In the genomic region with DNA sequence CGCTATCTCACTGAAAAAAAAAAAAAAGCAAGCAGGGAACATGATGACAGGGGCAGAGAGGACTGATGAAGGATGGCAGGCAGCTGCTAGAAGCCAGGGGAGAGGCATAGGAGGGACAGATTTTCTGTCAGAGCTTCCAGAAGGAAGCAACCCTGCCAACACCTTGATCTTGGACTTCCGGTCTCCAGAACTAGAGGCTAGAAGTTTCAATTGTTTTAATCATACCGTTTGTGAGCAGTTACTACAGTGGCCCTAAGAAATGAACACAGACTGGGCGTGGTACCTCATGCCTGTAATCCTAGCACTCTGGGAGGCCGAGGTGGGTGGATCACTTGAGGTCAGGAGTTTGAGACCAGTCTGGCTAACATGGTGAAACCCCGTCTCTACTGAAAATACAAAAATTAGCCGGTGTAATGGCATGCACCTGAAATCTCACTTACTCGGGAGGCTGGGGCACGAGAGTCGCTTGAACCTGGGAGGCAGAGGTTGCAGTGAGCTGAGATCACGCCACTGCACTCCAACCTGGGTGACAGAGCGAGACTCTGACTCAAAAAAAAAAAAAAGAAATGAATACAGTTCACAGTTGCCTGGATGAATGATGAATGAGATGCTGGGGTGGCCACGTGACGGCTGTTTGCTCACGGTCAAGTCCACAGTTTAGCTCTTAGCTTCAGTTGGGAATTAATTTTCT, we compare ENCODE assay signal across 12 cellular contexts. TPM values are rescaled to one million over a fixed set of nuclear protein-coding genes. Genes with fewer than 3 reads are reported as not detected.
DNase-seq lines count a peak whose midpoint lies in the region; ATAC-seq, FAIRE-seq and TF ChIP-seq lines count a peak whose summit lies in the region.
"Not testable (repeated sequence)": the region's sequence is repeated elsewhere in the genome, so short reads cannot be mapped to it uniquely, and the experiment has no call there.
"Had no signal": no experiment of that assay in that cellular context is flagged by ENCODE, and none has a peak within 500 bp of the region (broad histone marks: within the 10 kb centered on the region; RNA-seq: fewer than 3 reads in every experiment).

No MANE protein-coding gene starts in this region.

- POLR2A ChIA-PET in activated CD4-positive, alpha-beta memory T cell treated with anti-CD3 and anti-CD28 coated beads for 36 hours (lab: Charles Lee), result interaction anchor here (1.0 to 4.8 kb wide), 6 partner anchors 10 to 136 kb away, joined by 3 to 49 read pairs (median 5); partner anchors contain the start of gene TNFRSF8

- H3K9ac ChIP-seq in astrocyte (ENCODE audit: low read length), result not testable (repeated sequence)

- intact Hi-C loops in activated CD4-positive, alpha-beta memory T cell treated with anti-CD3 and anti-CD28 coated beads for 36 hours (cut with micrococcal nuclease), result loop anchor here (1.0 to 10.0 kb wide), 2 partner anchors 8 to 140 kb away; no protein-coding TSS in a partner anchor
- intact Hi-C loops in Right ventricle myocardium superior (cut with DNase I), result not testable (repeated sequence)

- peak; percentile 61 for ATAC-seq in Right ventricle myocardium superior (ENCODE audit: poor library complexity)

- H3K36me3 Mint-ChIP-seq in activated CD4-positive, alpha-beta memory T cell treated with anti-CD3 and anti-CD28 coated beads for 36 hours; astrocyte (ENCODE audit: low read depth, unreplicated experiment); nephron progenitor cell (ENCODE audit: low read depth): not testable (repeated sequence)

- peak overlapping the region; percentile 61 for H3K27ac Mint-ChIP-seq in activated CD4-positive, alpha-beta memory T cell treated with anti-CD3 and anti-CD28 coated beads for 36 hours
- not testable (repeated sequence) for H3K27ac Mint-ChIP-seq in astrocyte (ENCODE audit: unreplicated experiment)
- peak overlapping the region; percentile 57 for H3K27ac Mint-ChIP-seq in nephron progenitor cell

- not testable (repeated sequence) for TF ChIP-seq CTCF in DOHH2 (IDR thresholded peaks at IDR 0.05; ENCODE audit: low read depth, low read length, poor library complexity, severe bottlenecking); astrocyte (IDR thresholded peaks at IDR 0.05; ENCODE audit: insufficient read depth, low read depth, low read length); nephron progenitor cell (IDR thresholded peaks at IDR 0.05)

- DNase-seq in HT1080 (ENCODE audit: low read depth), result peak; percentile 36
- peak; percentile 20 for DNase-seq in RPMI7951 (ENCODE audit: low read depth)
- peak; percentile 70 for DNase-seq in activated CD4-positive, alpha-beta memory T cell treated with anti-CD3 and anti-CD28 coated beads for 36 hours
- peak; percentile 38 for DNase-seq in astrocyte (ENCODE audit: low read depth)
- DNase-seq in Right ventricle myocardium superior, nephron progenitor cell: not testable (repeated sequence)
- peak; percentile 43 for DNase-seq in stimulated activated CD8-positive, alpha-beta memory T cell treated with anti-CD3 and anti-CD28 coated beads, Interleukin-4, amount 100 ng/mL, for 48 hours

- FAIRE-seq in astrocyte (lab: Jason Lieb, UNC), result not testable (repeated sequence)

- H3K9me2 ChIP-seq in DOHH2 (replicated peaks; ENCODE audit: control insufficient read depth, low read length), result not testable (repeated sequence)

- H3K36me3 ChIP-seq in DOHH2 (ENCODE audit: control insufficient read depth, low read length); astrocyte (ENCODE audit: insufficient read depth, low read length): not testable (repeated sequence)

- H3K4me3 Mint-ChIP-seq in activated CD4-positive, alpha-beta memory T cell treated with anti-CD3 and anti-CD28 coated beads for 36 hours; astrocyte (ENCODE audit: unreplicated experiment); nephron progenitor cell: not testable (repeated sequence)

- H3K27me3 ChIP-seq in DOHH2 (ENCODE audit: control insufficient read depth, low read length) (peaks cover 33% of the 10 kb centered on the region), astrocyte (ENCODE audit: insufficient read depth, low read length) (peaks cover 12% of the 10 kb centered on the region)

- not testable (repeated sequence) for H3K9me3 Mint-ChIP-seq in activated CD4-positive, alpha-beta memory T cell treated with anti-CD3 and anti-CD28 coated beads for 36 hours; astrocyte (ENCODE audit: unreplicated experiment); nephron progenitor cell

- H3K79me2 ChIP-seq in DOHH2 (ENCODE audit: control insufficient read depth, low read length); astrocyte (ENCODE audit: insufficient read depth, low read length): not testable (repeated sequence)

- not testable (repeated sequence) for H2AFZ ChIP-seq in astrocyte (ENCODE audit: low read depth, low read length)

- H3K9me3 ChIP-seq in DOHH2 (ENCODE audit: control insufficient read depth, insufficient read depth, low read length); astrocyte (ENCODE audit: insufficient read depth, low read depth, low read length): not testable (repeated sequence)

- H3K27ac ChIP-seq in DOHH2 (ENCODE audit: low read depth, low read length); astrocyte (ENCODE audit: low read depth, low read length): not testable (repeated sequence)

- not testable (repeated sequence) for H4K20me1 ChIP-seq in DOHH2 (ENCODE audit: control insufficient read depth, insufficient read depth, low read depth, low read length); astrocyte (ENCODE audit: insufficient read depth, low read length)

- CTCF ChIA-PET in activated CD4-positive, alpha-beta memory T cell treated with anti-CD3 and anti-CD28 coated beads for 36 hours (lab: Charles Lee), result interaction anchor here (0.6 to 1.5 kb wide), 6 partner anchors 13 to 80 kb away, joined by 3 to 7 read pairs (median 3); no protein-coding TSS in a partner anchor

- H3K4me3 ChIP-seq in DOHH2 (ENCODE audit: low read length); astrocyte (ENCODE audit: insufficient read depth, low read depth, low read length): not testable (repeated sequence)

- peak overlapping the region; percentile 34 for H3K4me2 ChIP-seq in DOHH2 (ENCODE audit: low read length)
- not testable (repeated sequence) for H3K4me2 ChIP-seq in astrocyte (ENCODE audit: low read length)

- H3K27me3 Mint-ChIP-seq in activated CD4-positive, alpha-beta memory T cell treated with anti-CD3 and anti-CD28 coated beads for 36 hours; nephron progenitor cell (ENCODE audit: low read depth, poor library complexity): not testable (repeated sequence)
- H3K27me3 Mint-ChIP-seq in astrocyte (ENCODE audit: low read depth, unreplicated experiment), result peaks cover 10% of the 10 kb centered on the region

- not testable (repeated sequence) for H3F3A ChIP-seq in DOHH2 (ENCODE audit: control insufficient read depth, insufficient read depth)

- peaks cover 33% of the 10 kb centered on the region for H3K4me1 Mint-ChIP-seq in activated CD4-positive, alpha-beta memory T cell treated with anti-CD3 and anti-CD28 coated beads for 36 hours (ENCODE audit: low read depth)
- H3K4me1 Mint-ChIP-seq in astrocyte (ENCODE audit: low read depth, unreplicated experiment), result not testable (repeated sequence)
- peaks cover 19% of the 10 kb centered on the region for H3K4me1 Mint-ChIP-seq in nephron progenitor cell

- H3K4me1 ChIP-seq in DOHH2 (ENCODE audit: control insufficient read depth, low read length), result peaks cover 66% of the 10 kb centered on the region
- peaks cover 21% of the 10 kb centered on the region for H3K4me1 ChIP-seq in astrocyte (ENCODE audit: insufficient read depth, low read length)

RNA-seq across cellular contexts. Expression of gene TNFRSF8, which starts 18.8 kb away (rescaled TPM):
- 6.1 and 7.7 TPM in 2 replicates for total RNA-seq in HT1080 (2014; rRNA removed; shearing (Covaris generic))
- 1.1 and 1.4 TPM in 2 replicates for polyA plus RNA-seq in HT1080 (2015; cell fraction: cytosol; rRNA removed)
- 2.3 and 2.6 TPM in 2 replicates for polyA plus RNA-seq in HT1080 (2015; cell fraction: nucleus; rRNA removed)
- total RNA-seq in RPMI7951 (2014; rRNA removed; shearing (Covaris generic)), result not detected in 2 replicates
- 10 to 100 TPM; 31.1 to 33.2 TPM for total RNA-seq in activated CD4-positive, alpha-beta memory T cell treated with anti-CD3 and anti-CD28 coated beads for 36 hours
- total RNA-seq in astrocyte (0.16 and 0.22 TPM in 2 replicates), Right ventricle myocardium superior (0.59 TPM)
- total RNA-seq: Peyer's patch, progenitor cell of endocrine pancreas, SJSA1 had no signal
- polyA plus RNA-seq: cardiac muscle cell had no signal

RNA-seq across cellular contexts. Expression of gene MIIP, which starts 25.0 kb away (rescaled TPM):
- total RNA-seq in HT1080 (2014; rRNA removed; shearing (Covaris generic)), result 30.4 and 34.2 TPM in 2 replicates
- polyA plus RNA-seq in HT1080 (2015; cell fraction: cytosol; rRNA removed), result 15.2 and 18.6 TPM in 2 replicates
- polyA plus RNA-seq in HT1080 (2015; cell fraction: nucleus; rRNA removed), result 41.5 and 48.7 TPM in 2 replicates
- total RNA-seq in RPMI7951 (2014; rRNA removed; shearing (Covaris generic)), result 25.1 and 35.0 TPM in 2 replicates
- 10 to 100 TPM; 46.1 to 47.9 TPM for total RNA-seq in activated CD4-positive, alpha-beta memory T cell treated with anti-CD3 and anti-CD28 coated beads for 36 hours
- 29.1 and 33.8 TPM in 2 replicates for total RNA-seq in astrocyte
- 14.6 TPM for total RNA-seq in Right ventricle myocardium superior
